15 cellular contexts compared by ENCODE assay signal in genomic region chr17:46071796-46072195, GRCh38.
DNase-seq lines count a peak whose midpoint lies in the region; ATAC-seq, FAIRE-seq and TF ChIP-seq lines count a peak whose summit lies in the region.
"Had no signal": no experiment of that assay in that cellular context is flagged by ENCODE, and none has a peak within 500 bp of the region (broad histone marks: within the 10 kb centered on the region; RNA-seq: fewer than 3 reads in every experiment).

No MANE protein-coding gene starts in this region.

- no peak overlapping the region for H3K4me3 ChIP-seq in small intestine (ENCODE audit: low read depth in 1 of 2, low read length in 2 of 2)
- H3K4me3 ChIP-seq: hepatocyte had no signal

- H3K9me3 Mint-ChIP-seq in activated T-helper 1 cell treated with anti-CD3 and anti-CD28 coated beads, Interleukin-12 subunit alpha, Interleukin-12 subunit beta, Interleukin-2, Interleukin-4 antibody, amounts not matched to agents 30 ng/mL and 10 ng/mL and 1 ng/mL, durations not matched to agents 14 hours and 24 hours and 36 hours: no peaks in the 10 kb centered on the region
- no peaks in the 10 kb centered on the region for H3K9me3 Mint-ChIP-seq in osteocyte (ENCODE audit: unreplicated experiment)
- H3K9me3 Mint-ChIP-seq: naive B cell; T-helper 1 cell treated with Interleukin-12 subunit alpha and Interleukin-12 subunit beta and Interleukin-4 antibody, amounts not matched to agents 30 μg/mL and 1 μg/mL, for 36 hours had no signal

- peaks cover 14% of the 10 kb centered on the region for H3K36me3 Mint-ChIP-seq in activated T-helper 1 cell treated with anti-CD3 and anti-CD28 coated beads, Interleukin-12 subunit alpha, Interleukin-12 subunit beta, Interleukin-2, Interleukin-4 antibody, amounts not matched to agents 30 ng/mL and 10 ng/mL and 1 ng/mL, durations not matched to agents 14 hours and 24 hours and 36 hours (ENCODE audit: low read depth)
- H3K36me3 Mint-ChIP-seq in osteocyte (ENCODE audit: unreplicated experiment): peaks cover 11% of the 10 kb centered on the region

- H3K4me3 Mint-ChIP-seq in activated T-helper 1 cell treated with anti-CD3 and anti-CD28 coated beads, Interleukin-12 subunit alpha, Interleukin-12 subunit beta, Interleukin-2, Interleukin-4 antibody, amounts not matched to agents 30 ng/mL and 10 ng/mL and 1 ng/mL, durations not matched to agents 14 hours and 24 hours and 36 hours: no peak overlapping the region
- no peak overlapping the region for H3K4me3 Mint-ChIP-seq in osteocyte (ENCODE audit: unreplicated experiment)
- H3K4me3 Mint-ChIP-seq: B cell; naive B cell; T-helper 1 cell treated with Interleukin-12 subunit alpha and Interleukin-12 subunit beta and Interleukin-4 antibody, amounts not matched to agents 30 μg/mL and 1 μg/mL, for 36 hours had no signal

- H3K9me3 ChIP-seq in small intestine (ENCODE audit: control insufficient read depth, low read depth): no peaks in the 10 kb centered on the region

- peaks cover 9% of the 10 kb centered on the region for H3K4me1 Mint-ChIP-seq in activated T-helper 1 cell treated with anti-CD3 and anti-CD28 coated beads, Interleukin-12 subunit alpha, Interleukin-12 subunit beta, Interleukin-2, Interleukin-4 antibody, amounts not matched to agents 30 ng/mL and 10 ng/mL and 1 ng/mL, durations not matched to agents 14 hours and 24 hours and 36 hours (ENCODE audit: low read depth)
- H3K4me1 Mint-ChIP-seq in osteocyte (ENCODE audit: unreplicated experiment): peaks cover 34% of the 10 kb centered on the region

- ATAC-seq in HG02623 (IDR thresholded peaks at IDR 0.05; ENCODE audit: unreplicated experiment): no peak
- ATAC-seq: Right ventricle myocardium inferior had no signal

- H3K27me3 Mint-ChIP-seq in activated T-helper 1 cell treated with anti-CD3 and anti-CD28 coated beads, Interleukin-12 subunit alpha, Interleukin-12 subunit beta, Interleukin-2, Interleukin-4 antibody, amounts not matched to agents 30 ng/mL and 10 ng/mL and 1 ng/mL, durations not matched to agents 14 hours and 24 hours and 36 hours (ENCODE audit: insufficient read depth): no peaks in the 10 kb centered on the region
- H3K27me3 Mint-ChIP-seq in osteocyte (ENCODE audit: unreplicated experiment): no peaks in the 10 kb centered on the region
- H3K27me3 Mint-ChIP-seq: B cell, naive B cell had no signal

- no peaks in the 10 kb centered on the region for H3K4me1 ChIP-seq in small intestine (ENCODE audit: control insufficient read depth in 2 of 2, insufficient read depth in 1 of 2, low read depth in 1 of 2, low read length in 1 of 2)

- H3K27ac Mint-ChIP-seq in activated T-helper 1 cell treated with anti-CD3 and anti-CD28 coated beads, Interleukin-12 subunit alpha, Interleukin-12 subunit beta, Interleukin-2, Interleukin-4 antibody, amounts not matched to agents 30 ng/mL and 10 ng/mL and 1 ng/mL, durations not matched to agents 14 hours and 24 hours and 36 hours: peak overlapping the region; percentile 24
- peak overlapping the region; percentile 4 for H3K27ac Mint-ChIP-seq in osteocyte (ENCODE audit: unreplicated experiment)
- H3K27ac Mint-ChIP-seq: B cell; T-helper 1 cell treated with Interleukin-12 subunit alpha and Interleukin-12 subunit beta and Interleukin-4 antibody, amounts not matched to agents 30 μg/mL and 1 μg/mL, for 36 hours had no signal

- TF ChIP-seq CTCF in osteocyte (IDR thresholded peaks at IDR 0.05): no peak

- H3K27me3 ChIP-seq in small intestine (ENCODE audit: control insufficient read depth in 2 of 2, insufficient read depth in 2 of 2, low read length in 2 of 2): no peaks in the 10 kb centered on the region
- H3K27me3 ChIP-seq: hepatocyte had no signal

- intact Hi-C loops in activated T-helper 1 cell treated with anti-CD3 and anti-CD28 coated beads, Interleukin-12 subunit alpha, Interleukin-12 subunit beta, Interleukin-2, Interleukin-4 antibody, amounts not matched to agents 30 ng/mL and 10 ng/mL and 1 ng/mL, durations not matched to agents 14 hours and 24 hours and 36 hours (cut with micrococcal nuclease): no loop called here

- DNase-seq in DMS79 treated with DMSO at 0.1 percent for 48 hours (lab: John Stamatoyannopoulos, UW) (peak; percentile 77), NCI-H1436 treated with DMSO at 0.1 percent for 48 hours (lab: John Stamatoyannopoulos, UW) (peak; percentile 81), osteocyte (ENCODE audit: extremely low spot score, unreplicated experiment) (no peak), NCI-H146 treated with DMSO at 0.1 percent for 48 hours (lab: John Stamatoyannopoulos, UW; ENCODE audit: unreplicated experiment) (no peak), small intestine (no peak)
- DNase-seq in activated T-helper 1 cell treated with anti-CD3 and anti-CD28 coated beads, Interleukin-12 subunit alpha, Interleukin-12 subunit beta, Interleukin-2, Interleukin-4 antibody, amounts not matched to agents 30 ng/mL and 10 ng/mL and 1 ng/mL, durations not matched to agents 14 hours and 24 hours and 36 hours (ENCODE audit: low spot score): no peak
- DNase-seq: activated naive CD4-positive, alpha-beta T cell; KG1; naive B cell; NCI-H1694 treated with DMSO at 0.1 percent for 48 hours had no signal

- no peak overlapping the region for H3K27ac ChIP-seq in small intestine (ENCODE audit: low read depth in 1 of 2, low read length in 1 of 2)
- H3K27ac ChIP-seq: hepatocyte had no signal

- WGBS in small intestine, 3 donors: 83 to 85% (median 84%) methylated on average over 5 of the region's 5 CpGs

- peaks cover 0 to 3% of the 10 kb centered on the region in 2 donors for H3K36me3 ChIP-seq in small intestine (ENCODE audit: control insufficient read depth in 2 of 2, insufficient read depth in 2 of 2, low read length in 2 of 2)

- FAIRE-seq in small intestine (lab: Jason Lieb, UNC): no peak

Comparison
In these comparisons a context has a peak if more than half of its experiments do, and no peak if none do; other contexts are left out.
1. DNase-seq: peak in DMS79 treated with DMSO at 0.1 percent for 48 hours (single experiment) and NCI-H1436 treated with DMSO at 0.1 percent for 48 hours (single experiment); none in activated T-helper 1 cell treated with anti-CD3 and anti-CD28 coated beads, Interleukin-12 subunit alpha, Interleukin-12 subunit beta, Interleukin-2, Interleukin-4 antibody, amounts not matched to agents 30 ng/mL and 10 ng/mL and 1 ng/mL, durations not matched to agents 14 hours and 24 hours and 36 hours (single experiment), osteocyte (single experiment), NCI-H146 treated with DMSO at 0.1 percent for 48 hours (single experiment) and small intestine (single experiment).